In genomic region chr4:55530167-55530566, GRCh38 we compare ENCODE assay signal across 7 cellular contexts.
"Had no signal": no experiment of that assay in that cellular context is flagged by ENCODE, and none has a peak within 500 bp of the region (broad histone marks: within the 10 kb centered on the region; RNA-seq: fewer than 3 reads in every experiment).

No MANE protein-coding gene starts in this region.

- DNase-seq: GDM1, GF-D8 had no signal

- FAIRE-seq: G401.6, GM12878, GM12891, GM12892, GM18507 had no signal

- H3K4me3 ChIP-seq: GM12878 had no signal

- ATAC-seq: GM12878 had no signal
